In the genomic region with DNA sequence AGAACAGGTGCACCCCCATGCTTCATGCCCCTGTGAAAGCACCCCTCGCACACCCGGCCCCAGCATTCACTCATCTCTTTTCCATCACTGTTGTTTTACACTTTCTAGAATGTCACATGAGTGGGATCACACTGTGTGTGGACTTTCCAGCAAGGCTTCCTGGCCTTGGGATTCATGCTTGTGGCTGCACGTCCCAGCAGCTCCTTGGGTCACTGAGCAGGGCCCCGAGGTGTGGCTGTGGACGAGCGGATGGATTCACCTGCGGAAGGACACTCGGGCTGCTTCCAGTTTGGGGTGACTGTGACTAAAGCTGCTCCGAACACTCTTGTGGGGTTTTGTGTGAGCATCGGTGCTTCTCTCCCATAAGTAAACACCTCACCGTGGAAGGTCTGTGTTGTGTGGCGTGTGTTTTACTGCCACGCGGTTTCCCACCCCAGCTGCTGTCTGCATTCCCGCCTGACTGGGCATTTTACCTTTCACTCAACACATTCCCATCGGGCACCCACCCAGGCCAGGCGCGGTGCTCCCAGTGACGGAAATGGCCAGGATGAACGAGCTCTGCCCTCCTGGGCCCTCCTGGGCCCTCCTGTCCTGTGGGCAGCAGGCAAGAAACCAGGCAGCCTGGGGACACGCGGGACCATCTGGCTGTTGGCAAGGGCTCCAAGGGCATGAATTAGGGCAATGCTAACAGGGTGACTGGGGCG, we compare ENCODE assay signal across 1 cellular context.
TF ChIP-seq lines count a peak whose summit lies in the region.

No MANE protein-coding gene starts in this region.

TF ChIP-seq in HepG2, 621 proteins besides CTCF, POLR2A, EP300 and RAD21:
- TF ChIP-seq, protein P1, sequence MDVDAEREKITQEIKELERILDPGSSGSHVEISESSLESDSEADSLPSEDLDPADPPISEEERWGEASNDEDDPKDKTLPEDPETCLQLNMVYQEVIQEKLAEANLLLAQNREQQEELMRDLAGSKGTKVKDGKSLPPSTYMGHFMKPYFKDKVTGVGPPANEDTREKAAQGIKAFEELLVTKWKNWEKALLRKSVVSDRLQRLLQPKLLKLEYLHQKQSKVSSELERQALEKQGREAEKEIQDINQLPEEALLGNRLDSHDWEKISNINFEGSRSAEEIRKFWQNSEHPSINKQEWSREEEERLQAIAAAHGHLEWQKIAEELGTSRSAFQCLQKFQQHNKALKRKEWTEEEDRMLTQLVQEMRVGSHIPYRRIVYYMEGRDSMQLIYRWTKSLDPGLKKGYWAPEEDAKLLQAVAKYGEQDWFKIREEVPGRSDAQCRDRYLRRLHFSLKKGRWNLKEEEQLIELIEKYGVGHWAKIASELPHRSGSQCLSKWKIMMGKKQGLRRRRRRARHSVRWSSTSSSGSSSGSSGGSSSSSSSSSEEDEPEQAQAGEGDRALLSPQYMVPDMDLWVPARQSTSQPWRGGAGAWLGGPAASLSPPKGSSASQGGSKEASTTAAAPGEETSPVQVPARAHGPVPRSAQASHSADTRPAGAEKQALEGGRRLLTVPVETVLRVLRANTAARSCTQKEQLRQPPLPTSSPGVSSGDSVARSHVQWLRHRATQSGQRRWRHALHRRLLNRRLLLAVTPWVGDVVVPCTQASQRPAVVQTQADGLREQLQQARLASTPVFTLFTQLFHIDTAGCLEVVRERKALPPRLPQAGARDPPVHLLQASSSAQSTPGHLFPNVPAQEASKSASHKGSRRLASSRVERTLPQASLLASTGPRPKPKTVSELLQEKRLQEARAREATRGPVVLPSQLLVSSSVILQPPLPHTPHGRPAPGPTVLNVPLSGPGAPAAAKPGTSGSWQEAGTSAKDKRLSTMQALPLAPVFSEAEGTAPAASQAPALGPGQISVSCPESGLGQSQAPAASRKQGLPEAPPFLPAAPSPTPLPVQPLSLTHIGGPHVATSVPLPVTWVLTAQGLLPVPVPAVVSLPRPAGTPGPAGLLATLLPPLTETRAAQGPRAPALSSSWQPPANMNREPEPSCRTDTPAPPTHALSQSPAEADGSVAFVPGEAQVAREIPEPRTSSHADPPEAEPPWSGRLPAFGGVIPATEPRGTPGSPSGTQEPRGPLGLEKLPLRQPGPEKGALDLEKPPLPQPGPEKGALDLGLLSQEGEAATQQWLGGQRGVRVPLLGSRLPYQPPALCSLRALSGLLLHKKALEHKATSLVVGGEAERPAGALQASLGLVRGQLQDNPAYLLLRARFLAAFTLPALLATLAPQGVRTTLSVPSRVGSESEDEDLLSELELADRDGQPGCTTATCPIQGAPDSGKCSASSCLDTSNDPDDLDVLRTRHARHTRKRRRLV (CRISPR knock-in tag; IDR thresholded peaks at IDR 0.05) = no peak
- TF ChIP-seq, protein P2, sequence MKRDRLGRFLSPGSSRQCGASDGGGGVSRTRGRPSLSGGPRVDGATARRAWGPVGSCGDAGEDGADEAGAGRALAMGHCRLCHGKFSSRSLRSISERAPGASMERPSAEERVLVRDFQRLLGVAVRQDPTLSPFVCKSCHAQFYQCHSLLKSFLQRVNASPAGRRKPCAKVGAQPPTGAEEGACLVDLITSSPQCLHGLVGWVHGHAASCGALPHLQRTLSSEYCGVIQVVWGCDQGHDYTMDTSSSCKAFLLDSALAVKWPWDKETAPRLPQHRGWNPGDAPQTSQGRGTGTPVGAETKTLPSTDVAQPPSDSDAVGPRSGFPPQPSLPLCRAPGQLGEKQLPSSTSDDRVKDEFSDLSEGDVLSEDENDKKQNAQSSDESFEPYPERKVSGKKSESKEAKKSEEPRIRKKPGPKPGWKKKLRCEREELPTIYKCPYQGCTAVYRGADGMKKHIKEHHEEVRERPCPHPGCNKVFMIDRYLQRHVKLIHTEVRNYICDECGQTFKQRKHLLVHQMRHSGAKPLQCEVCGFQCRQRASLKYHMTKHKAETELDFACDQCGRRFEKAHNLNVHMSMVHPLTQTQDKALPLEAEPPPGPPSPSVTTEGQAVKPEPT (CRISPR knock-in tag; IDR thresholded peaks at IDR 0.05; ENCODE audit: low read depth) = 0 out of 2 replicates have a peak, but pooled peaks have one; percentile 3
